ENCODE assay signal across 1 cellular context in the genomic region with DNA sequence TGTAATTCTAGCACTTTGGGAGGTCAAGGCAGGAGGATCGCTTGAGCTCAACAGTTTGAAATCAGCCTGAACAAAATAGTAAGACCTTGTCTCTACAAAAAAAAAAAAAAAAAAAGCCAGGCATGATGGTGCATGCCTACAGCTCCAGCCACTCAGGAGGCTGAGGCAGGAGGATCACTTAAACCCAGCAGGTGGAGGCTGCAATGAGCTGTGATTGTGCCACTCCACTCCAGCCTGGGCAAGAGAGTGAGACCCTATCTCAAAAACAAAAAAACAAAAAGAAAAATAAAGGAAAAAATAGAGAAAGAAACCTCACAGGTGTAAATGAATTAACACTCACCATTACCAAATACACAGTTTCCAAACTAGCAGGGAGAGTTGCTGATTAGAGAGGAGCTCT.
TF ChIP-seq lines count a peak whose summit lies in the region.

No MANE protein-coding gene starts in this region.

TF ChIP-seq in GM23338, 12 proteins besides CTCF, POLR2A, EP300 and RAD21 (continued from another document):
- TF ChIP-seq, protein P1, sequence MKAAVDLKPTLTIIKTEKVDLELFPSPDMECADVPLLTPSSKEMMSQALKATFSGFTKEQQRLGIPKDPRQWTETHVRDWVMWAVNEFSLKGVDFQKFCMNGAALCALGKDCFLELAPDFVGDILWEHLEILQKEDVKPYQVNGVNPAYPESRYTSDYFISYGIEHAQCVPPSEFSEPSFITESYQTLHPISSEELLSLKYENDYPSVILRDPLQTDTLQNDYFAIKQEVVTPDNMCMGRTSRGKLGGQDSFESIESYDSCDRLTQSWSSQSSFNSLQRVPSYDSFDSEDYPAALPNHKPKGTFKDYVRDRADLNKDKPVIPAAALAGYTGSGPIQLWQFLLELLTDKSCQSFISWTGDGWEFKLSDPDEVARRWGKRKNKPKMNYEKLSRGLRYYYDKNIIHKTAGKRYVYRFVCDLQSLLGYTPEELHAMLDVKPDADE (IDR thresholded peaks at IDR 0.05), result no peak
- no peak for TF ChIP-seq POLR2AphosphoS5 (IDR thresholded peaks at IDR 0.05; ENCODE audit: low read depth)
